8 cellular contexts compared by ENCODE assay signal in genomic region chr1:40783001-40783905, GRCh38. TPM values are rescaled to one million over a fixed set of nuclear protein-coding genes. Genes with fewer than 3 reads are reported as not detected.
A peak's percentile ranks its signal among the peaks of the same experiment; 100 is the strongest.
DNase-seq lines count a peak whose midpoint lies in the region; ATAC-seq, FAIRE-seq and TF ChIP-seq lines count a peak whose summit lies in the region.

KCNQ4 (plus strand) TSS chr1:40783787; CDS start chr1:40784094, 307 bp downstream.

- H3K36me3 Mint-ChIP-seq in chondrocyte (ENCODE audit: low read depth), result peaks cover 2% of the 10 kb centered on the region

- ATAC-seq in HepG2 (peak; percentile 16; the same call in 2 of the 3 replicates), GM21723 (IDR thresholded peaks at IDR 0.05; ENCODE audit: unreplicated experiment) (no peak)

- H3K79me2 ChIP-seq in HepG2 (ENCODE audit: insufficient read depth, low read length), result no peaks in the 10 kb centered on the region

- CTCF ChIA-PET in HepG2 (lab: Yijun Ruan, JAX; ENCODE audit: low intra/inter-chr PET ratio, low total read pairs), result no interaction called here

- H3K4me3 ChIP-seq in Peyer's patch, result peak within 1 kb of the TSS; percentile 22 to 62 (median 54)
- peak within 1 kb of the TSS; percentile 43 to 71 (median 48); a peak in 4 of 6 replicates for H3K4me3 ChIP-seq in HepG2 (replicated peaks in 1 of 3; ENCODE audit: insufficient read depth in 1 of 3, low read depth in 2 of 3, low read length in 3 of 3)
- H3K4me3 ChIP-seq in stomach, result peak within 1 kb of the TSS; percentile 52 to 56 (median 53)

- POLR2A ChIA-PET in HepG2 (lab: Yijun Ruan, JAX), result interaction anchor here (0.9 to 1.5 kb wide), 3 partner anchors 27 to 92 kb away, joined by 3 read pairs; no protein-coding TSS in a partner anchor

- intact Hi-C loops in HepG2 (cut with micrococcal nuclease; ENCODE audit: unreplicated experiment) (loop anchor here (10.0 kb wide), 1 partner anchor 168 kb away; no protein-coding TSS in a partner anchor), stomach (cut with DNase I; ENCODE audit: low total_unique reads) (no loop called here)

- H4K20me1 ChIP-seq in HepG2 (ENCODE audit: insufficient read depth, low read length), result no peaks in the 10 kb centered on the region

- in situ Hi-C loops in HepG2 (cut with HindIII; ENCODE audit: extremely low pct_ligation_motif_present, low pct_unique_long_range_greater_than_20kb), result no loop called here

- no peaks in the 10 kb centered on the region for H3K9me3 ChIP-seq in Peyer's patch
- H3K9me3 ChIP-seq in HepG2 (ENCODE audit: low read length), result no peaks in the 10 kb centered on the region
- H3K9me3 ChIP-seq in stomach, result no peaks in the 10 kb centered on the region

- H3K27ac ChIP-seq in Peyer's patch, result peak within 1 kb of the TSS in 3 of 4 donors; percentile 31 to 70 (median 52)
- H3K27ac ChIP-seq in HepG2 (ENCODE audit: extremely low read length, insufficient read depth, low read length), result no peak within 1 kb of the TSS
- peak within 1 kb of the TSS; percentile 23 to 87 (median 67) for H3K27ac ChIP-seq in stomach

- TF ChIP-seq CTCF in Peyer's patch (IDR thresholded peaks at IDR 0.05) (no peak), chondrocyte (IDR thresholded peaks at IDR 0.05) (no peak), HepG2 (CRISPR knock-in tag; IDR thresholded peaks at IDR 0.05) (no peak), stomach (IDR thresholded peaks at IDR 0.05) (no peak)

- H3K4me1 ChIP-seq in Peyer's patch, result peaks cover 0 to 32% (median 7%) of the 10 kb centered on the region in 4 donors
- peaks cover 45% of the 10 kb centered on the region for H3K4me1 ChIP-seq in HepG2 (ENCODE audit: insufficient read depth, low read length)
- H3K4me1 ChIP-seq in stomach, result peaks cover 17 to 57% (median 37%) of the 10 kb centered on the region in 4 donors

- peaks cover 23% of the 10 kb centered on the region for H3K4me1 Mint-ChIP-seq in chondrocyte (ENCODE audit: low read depth)

- H3K36me3 ChIP-seq in Peyer's patch, result no peaks in the 10 kb centered on the region
- no peaks in the 10 kb centered on the region for H3K36me3 ChIP-seq in HepG2 (replicated peaks in 1 of 2; ENCODE audit: control insufficient read depth in 1 of 2, insufficient read depth in 2 of 2, low read length in 2 of 2)
- peaks cover 0 to 5% (median 0%) of the 10 kb centered on the region in 4 donors for H3K36me3 ChIP-seq in stomach

- TF ChIP-seq POLR2A in Peyer's patch (IDR thresholded peaks at IDR 0.05), result no peak
- no peak for TF ChIP-seq POLR2A in HepG2 (IDR thresholded peaks at IDR 0.05; ENCODE audit: insufficient read depth in 1 of 2, low read depth in 2 of 2, low read length in 2 of 2)
- TF ChIP-seq POLR2A in stomach (IDR thresholded peaks at IDR 0.05), result no peak

- H3K4me3 Mint-ChIP-seq in chondrocyte (ENCODE audit: unreplicated experiment), result peak within 1 kb of the TSS; percentile 75

- no peak within 1 kb of the TSS for H3K27ac Mint-ChIP-seq in chondrocyte (ENCODE audit: unreplicated experiment)

- peaks cover 3% of the 10 kb centered on the region for H3K27me3 Mint-ChIP-seq in chondrocyte (ENCODE audit: low read depth)

- BruUV-seq in HepG2 (replicated peaks; lab: Mats Ljungman, UMichigan), result no TSS peak

- 0 out of 2 replicates have a peak within 1 kb of the TSS, but pooled peaks have one; percentile 33 for H3K9ac ChIP-seq in HepG2 (ENCODE audit: insufficient read depth, low read depth, low read length)

- TF ChIP-seq RAD21 in HepG2 (CRISPR knock-in tag; IDR thresholded peaks at IDR 0.05), result no peak

- no peaks in the 10 kb centered on the region for H3K27me3 ChIP-seq in Peyer's patch
- peaks cover 0 to 3% of the 10 kb centered on the region in 2 experiments; a peak in 2 of 5 replicates for H3K27me3 ChIP-seq in HepG2 (ENCODE audit: control insufficient read depth in 1 of 2, insufficient read depth in 2 of 2, low read length in 2 of 2)
- peaks cover 0 to 30% (median 7%) of the 10 kb centered on the region in 3 donors for H3K27me3 ChIP-seq in stomach

- no peaks in the 10 kb centered on the region for H3K9me3 Mint-ChIP-seq in chondrocyte (ENCODE audit: low read depth)

- FAIRE-seq in HepG2 (lab: Jason Lieb, UNC), result no peak

- peak; percentile 68 for DNase-seq in activated effector memory CD4-positive, alpha-beta T cell treated with anti-CD3 and anti-CD28 coated beads, Interleukin-2, amount 50 U/mL, for 16 hours
- DNase-seq in activated effector memory CD4-positive, alpha-beta T cell treated with Interleukin-2 at 50 U/mL for 16 hours, result no peak
- DNase-seq in Peyer's patch (peak in 1 of 3 donors; percentile 71), chondrocyte (ENCODE audit: low spot score) (peak; percentile 76), HepG2 (ENCODE audit: low spot score) (no peak), stomach (peak; percentile 77), midbrain (lab: John Stamatoyannopoulos, UW) (no peak)

- 80% methylated on average over 69 of the region's 73 CpGs for WGBS in HepG2 (ENCODE audit: low lambda C conversion rate)
- WGBS in stomach, 5 donors, result 3 to 11% (median 5%) methylated on average over 19 to 73 of the region's 73 CpGs

- no peak for TF ChIP-seq EP300 in HepG2 (IDR thresholded peaks at IDR 0.05; ENCODE audit: low read depth in 2 of 2, low read length in 2 of 2)
- TF ChIP-seq EP300 in HepG2 (CRISPR knock-in tag; IDR thresholded peaks at IDR 0.05; ENCODE audit: borderline replicate concordance), result no peak
- no peak for TF ChIP-seq EP300 in stomach (IDR thresholded peaks at IDR 0.05)

- peak within 1 kb of the TSS; percentile 72 for H3K4me2 ChIP-seq in HepG2 (ENCODE audit: low read depth, low read length)

- H2AFZ ChIP-seq in HepG2 (ENCODE audit: low read length), result no peak within 1 kb of the TSS

TF ChIP-seq in HepG2, 621 proteins besides CTCF, POLR2A, EP300 and RAD21:
- TF ChIP-seq KLF15 (CRISPR knock-in tag; IDR thresholded peaks at IDR 0.05; ENCODE audit: borderline replicate concordance) (no peak), REL (CRISPR knock-in tag; conservative IDR thresholded peaks at IDR 0.05) (no peak), ZNF672 (CRISPR knock-in tag; IDR thresholded peaks at IDR 0.05) (no peak), TCF7 (IDR thresholded peaks at IDR 0.05; ENCODE audit: low read depth) (no peak), KMT2A (CRISPR knock-in tag; IDR thresholded peaks at IDR 0.05) (no peak), ZNF326 (CRISPR knock-in tag; IDR thresholded peaks at IDR 0.05; ENCODE audit: borderline replicate concordance) (no peak), POLR2G (IDR thresholded peaks at IDR 0.05; ENCODE audit: low read depth, low read length) (no peak), BCLAF1 (IDR thresholded peaks at IDR 0.05) (no peak), ZNF703 (CRISPR knock-in tag; IDR thresholded peaks at IDR 0.05; ENCODE audit: borderline replicate concordance) (no peak), ZC3H13 (CRISPR knock-in tag; IDR thresholded peaks at IDR 0.05) (no peak), ZFX (CRISPR knock-in tag; IDR thresholded peaks at IDR 0.05; ENCODE audit: low read depth) (no peak), SMARCC2 (IDR thresholded peaks at IDR 0.05) (no peak), HOXA7 (CRISPR knock-in tag; IDR thresholded peaks at IDR 0.05) (no peak)
TF ChIP-seq in HepG2: peak in this region for 0.

RNA-seq across cellular contexts. Expression of gene KCNQ4, which starts in this region (rescaled TPM):
- 1 to 10 TPM; 1.1 to 3.3 (median 2.4) TPM for total RNA-seq in Peyer's patch
- total RNA-seq in chondrocyte, result 0.60 to 3.4 TPM (median 3.0 TPM) in 3 replicates
- total RNA-seq in HepG2 (2016; rRNA removed; fragmentation: Illumina TruSeq; extraction: Trizol), result 0.02 TPM in 1 of 2 replicates, not detected in the other
- not detected in 2 replicates for total RNA-seq in HepG2 (2016; cell fraction: cytosol; rRNA removed; fragmentation: Illumina TruSeq; extraction: Trizol; ENCODE audit: low read depth)
- not detected in 2 replicates for total RNA-seq in HepG2 (2016; cell fraction: insoluble cytoplasmic fraction; rRNA removed; fragmentation: Illumina TruSeq; extraction: Trizol)
- not detected in 2 replicates for total RNA-seq in HepG2 (2016; cell fraction: membrane; rRNA removed; fragmentation: Illumina TruSeq; extraction: Trizol)
- total RNA-seq in HepG2 (2016; cell fraction: nucleus; rRNA removed; fragmentation: Illumina TruSeq; extraction: Trizol), result not detected in 2 replicates
- polyA plus RNA-seq in HepG2 (2011; rRNA removed), result 0.03 and 0.09 TPM in 2 replicates
- 0.03 and 0.05 TPM in 2 replicates for polyA plus RNA-seq in HepG2 (2011; cell fraction: cytosol; rRNA removed)
- polyA plus RNA-seq in HepG2 (2011; cell fraction: nucleus; rRNA removed), result 0.40 and 0.48 TPM in 2 replicates
- polyA plus RNA-seq in HepG2 (2012), result 0.04 and 0.12 TPM in 2 replicates
- polyA plus RNA-seq in HepG2 (2016; cell fraction: cytosol; fragmentation: Illumina TruSeq; extraction: Trizol; ENCODE audit: low read depth), result not detected in 2 replicates
- not detected in 2 replicates for polyA plus RNA-seq in HepG2 (2016; cell fraction: insoluble cytoplasmic fraction; fragmentation: Illumina TruSeq; extraction: Trizol; ENCODE audit: low read depth)
- 0.06 TPM in 1 of 2 replicates, not detected in the other for polyA plus RNA-seq in HepG2 (2016; cell fraction: membrane; fragmentation: Illumina TruSeq; extraction: Trizol; ENCODE audit: low read depth)
- 0.19 and 0.45 TPM in 2 replicates for polyA plus RNA-seq in HepG2 (2016; cell fraction: nucleus; fragmentation: Illumina TruSeq; extraction: Trizol; ENCODE audit: insufficient read depth, low read depth)
- polyA minus RNA-seq in HepG2 (2011; rRNA and poly(A)+ RNA removed; ENCODE audit: low replicate concordance), result 0.08 and 0.12 TPM in 2 replicates
- not detected in 2 replicates for polyA minus RNA-seq in HepG2 (2011; cell fraction: cytosol; rRNA and poly(A)+ RNA removed)
- not detected in 2 replicates for polyA minus RNA-seq in HepG2 (2011; cell fraction: nucleus; rRNA and poly(A)+ RNA removed)
- 1 to 10 TPM in 2 of 5 donors, under 1 TPM in 2, not detected in 1; 0.55 to 7.6 (median 2.5) TPM for total RNA-seq in stomach
- 1 to 10 TPM in 1 of 3 donors, under 1 TPM in 2; 0.31 to 2.2 (median 0.56) TPM for polyA plus RNA-seq in stomach

Comparison
In these comparisons a context has a peak if more than half of its experiments do, and no peak if none do; other contexts are left out.
1. DNase-seq: peak in activated effector memory CD4-positive, alpha-beta T cell treated with anti-CD3 and anti-CD28 coated beads, Interleukin-2, amount 50 U/mL, for 16 hours (single experiment), chondrocyte (single experiment) and stomach (single experiment); none in activated effector memory CD4-positive, alpha-beta T cell treated with Interleukin-2 at 50 U/mL for 16 hours (single experiment), HepG2 (single experiment) and midbrain (single experiment).
2. Peak in ATAC-seq, H3K4me3 ChIP-seq, H3K9ac ChIP-seq and H3K4me2 ChIP-seq in HepG2; RNA of the gene not detected or under 1 TPM.
3. Peak in every context shown above with its lines, with median percentiles within 50 percentile points of each other: H3K4me3 ChIP-seq.